In genomic region chr10:28713626-28714352, GRCh38 we compare ENCODE assay signal across 1 cellular context.
TF ChIP-seq lines count a peak whose summit lies in the region.

No MANE protein-coding gene starts in this region.

TF ChIP-seq in K562, 482 proteins besides CTCF, POLR2A, EP300 and RAD21 (continued from another document):
- TF ChIP-seq ZNF316 (IDR thresholded peaks at IDR 0.05) = 0 out of 2 replicates have a peak, but pooled peaks have one; percentile 5
- no peak for TF ChIP-seq POLR2AphosphoS2 (IDR thresholded peaks at IDR 0.05; ENCODE audit: low read length)
- no peak for TF ChIP-seq MXD1 (CRISPR knock-in tag; IDR thresholded peaks at IDR 0.05; ENCODE audit: borderline replicate concordance, poor library complexity, severe bottlenecking)
